ENCODE assay signal across 8 cellular contexts in genomic region chr2:105328281-105329196, GRCh38. TPM values are rescaled to one million over a fixed set of nuclear protein-coding genes. Genes with fewer than 3 reads are reported as not detected.
DNase-seq lines count a peak whose midpoint lies in the region; ATAC-seq and TF ChIP-seq lines count a peak whose summit lies in the region.

No MANE protein-coding gene starts in this region.

- H3K4me2 ChIP-seq in IMR-90 (ENCODE audit: low read depth, low read length) = peak overlapping the region; percentile 100

- H3K23ac ChIP-seq in IMR-90 (ENCODE audit: low read depth, low read length) = peak overlapping the region; percentile 95

- H3K79me1 ChIP-seq in IMR-90 (ENCODE audit: low read depth in 1 of 2, low read length in 2 of 2) = peaks cover 44 to 54% of the 10 kb centered on the region in 2 experiments

- BruUV-seq in IMR-90 (replicated peaks; lab: Mats Ljungman, UMichigan) = no TSS peak

- POLR2A ChIA-PET in IMR-90 (lab: Charles Lee; ENCODE audit: unreplicated experiment) = no interaction called here

- TF ChIP-seq EP300 in stomach (IDR thresholded peaks at IDR 0.05) = no peak

- 0 out of 2 replicates have a peak overlapping the region, but pooled peaks have one; percentile 23 for H2BK120ac ChIP-seq in IMR-90 (ENCODE audit: low read depth, low read length)

- peaks cover 27% of the 10 kb centered on the region for H3K4me1 Mint-ChIP-seq in T-helper 2 cell treated with Interferon-gamma antibody and Interleukin-4, amounts not matched to agents 5 μg/mL and 100 μg/mL, for 36 hours (ENCODE audit: low read depth)

- H3K14ac ChIP-seq in IMR-90 (replicated peaks; ENCODE audit: low read depth, low read length) = peak overlapping the region; percentile 83

- H3K36me3 Mint-ChIP-seq in T-helper 2 cell treated with Interferon-gamma antibody and Interleukin-4, amounts not matched to agents 5 μg/mL and 100 μg/mL, for 36 hours (ENCODE audit: low read depth) = peaks cover 6% of the 10 kb centered on the region

- TF ChIP-seq POLR2A in IMR-90 (IDR thresholded peaks at IDR 0.05; ENCODE audit: low read depth, low read length) (no peak), stomach (IDR thresholded peaks at IDR 0.05) (no peak)

- H3K27me3 Mint-ChIP-seq in T-helper 2 cell treated with Interferon-gamma antibody and Interleukin-4, amounts not matched to agents 5 μg/mL and 100 μg/mL, for 36 hours (ENCODE audit: low read depth) = no peaks in the 10 kb centered on the region

- dilution Hi-C loops in IMR-90 (cut with HindIII; ENCODE audit: low sequenced_read_pairs, unreplicated experiment) = no loop called here

- no peak overlapping the region for H3K56ac ChIP-seq in IMR-90 (ENCODE audit: extremely low read depth, insufficient read depth, low read length)

- H2AK5ac ChIP-seq in IMR-90 (ENCODE audit: low read depth, low read length) = peak overlapping the region; percentile 91

- H3K36me3 ChIP-seq in IMR-90 (ENCODE audit: control insufficient read depth, insufficient read depth, low read length) (no peaks in the 10 kb centered on the region), lung (ENCODE audit: control insufficient read depth in 2 of 2, insufficient read depth in 2 of 2, low read length in 2 of 2) (no peaks in the 10 kb centered on the region), stomach (peaks cover 0 to 13% (median 10%) of the 10 kb centered on the region in 4 donors)

- H3K27ac Mint-ChIP-seq in T-helper 2 cell treated with Interferon-gamma antibody and Interleukin-4, amounts not matched to agents 5 μg/mL and 100 μg/mL, for 36 hours = peak overlapping the region; percentile 86

- peaks cover 5% of the 10 kb centered on the region; the same call in 1 of the 2 replicates for H4K20me1 ChIP-seq in IMR-90 (ENCODE audit: insufficient read depth, low read length)

- intact Hi-C loops in IMR-90 (cut with micrococcal nuclease) = no loop called here
- intact Hi-C loops in dorsolateral prefrontal cortex (cut with DNase I) = no loop called here
- intact Hi-C loops in stomach (cut with DNase I; ENCODE audit: low total_unique reads) = no loop called here

- H2BK5ac ChIP-seq in IMR-90 (ENCODE audit: low read depth, low read length, poor library complexity, severe bottlenecking) = peak overlapping the region; percentile 12

- TF ChIP-seq CTCF in GM12865 (IDR thresholded peaks at IDR 0.05; ENCODE audit: insufficient read depth, low read depth, low read length, missing control alignments) (no peak), IMR-90 (conservative IDR thresholded peaks at IDR 0.05; ENCODE audit: low read depth, low read length) (no peak), dorsolateral prefrontal cortex (IDR thresholded peaks at IDR 0.05 in 54 of 56, conservative IDR thresholded peaks at IDR 0.05 in 2 of 56; ENCODE audit: low read depth in 1 of 56, partially characterized antibody in 56 of 56) (no peak), lung (IDR thresholded peaks at IDR 0.05; ENCODE audit: control extremely low read depth, extremely low read depth) (no peak), stomach (IDR thresholded peaks at IDR 0.05) (no peak)

- H2BK15ac ChIP-seq in IMR-90 (ENCODE audit: low read depth, low read length) = peak overlapping the region; percentile 26; the same call in 1 of the 3 replicates

- in situ Hi-C loops in IMR-90 (cut with MboI; ENCODE audit: low sequenced_read_pairs) = loop anchor here (25.0 kb wide), 1 partner anchor 459 kb away; no protein-coding TSS in a partner anchor

- no peak overlapping the region; the same call in 1 of the 2 replicates for H4K5ac ChIP-seq in IMR-90 (ENCODE audit: low read depth, low read length)

- WGBS in IMR-90 (ENCODE audit: extremely low coverage in 2 of 2, insufficient read length in 1 of 2), 2 experiments = 80% methylated on average over 12 of the region's 16 CpGs; no CpG with 5 or more reads in 1 of the 2 experiments
- 9 to 20% methylated on average over 16 of the region's 16 CpGs for WGBS in lung, 2 donors
- 10 to 22% (median 14%) methylated on average over 16 of the region's 16 CpGs for WGBS in stomach, 5 donors

- peak overlapping the region; percentile 78 for H3K9ac ChIP-seq in IMR-90 (ENCODE audit: low read depth, low read length)

- H3K27me3 ChIP-seq in IMR-90 (ENCODE audit: control insufficient read depth, insufficient read depth, low read length) (no peaks in the 10 kb centered on the region), dorsolateral prefrontal cortex (no peaks in the 10 kb centered on the region), lung (ENCODE audit: control insufficient read depth, insufficient read depth) (no peaks in the 10 kb centered on the region), stomach (no peaks in the 10 kb centered on the region)

- CTCF ChIA-PET in IMR-90 (lab: Yijun Ruan, JAX) = no interaction called here

- peak overlapping the region; percentile 6; the same call in 1 of the 2 replicates for H3K27ac ChIP-seq in IMR-90 (ENCODE audit: insufficient read depth, low read length)
- peak overlapping the region in 54 of 59 donors; percentile 12 to 85 (median 73) for H3K27ac ChIP-seq in dorsolateral prefrontal cortex
- peak overlapping the region in 1 of 2 donors; percentile 89 for H3K27ac ChIP-seq in lung (ENCODE audit: low read depth in 1 of 2, low read length in 1 of 2)
- H3K27ac ChIP-seq in stomach = peak overlapping the region; percentile 84 to 98 (median 93)

- H3K9me3 ChIP-seq in IMR-90 (ENCODE audit: control insufficient read depth, insufficient read depth, low read length) (no peaks in the 10 kb centered on the region), lung (ENCODE audit: control insufficient read depth in 2 of 2, insufficient read depth in 1 of 2, low read length in 1 of 2) (peaks cover 0 to 1% of the 10 kb centered on the region in 2 donors), stomach (no peaks in the 10 kb centered on the region)

- peak overlapping the region; percentile 90 for H2AFZ ChIP-seq in IMR-90 (replicated peaks; ENCODE audit: low read length, poor library complexity)

- ATAC-seq in IMR-90 (ENCODE audit: low read depth) (no peak), lung (ENCODE audit: insufficient read depth, low FRiP score) (peak; percentile 11), GM21737 (IDR thresholded peaks at IDR 0.05; ENCODE audit: unreplicated experiment) (no peak)

- H3K4me1 ChIP-seq in IMR-90 (ENCODE audit: control insufficient read depth, insufficient read depth, low read length) = peaks cover 21% of the 10 kb centered on the region
- peaks cover 4 to 11% of the 10 kb centered on the region in 2 donors for H3K4me1 ChIP-seq in lung (ENCODE audit: control insufficient read depth in 2 of 2, insufficient read depth in 2 of 2, low read length in 2 of 2)
- H3K4me1 ChIP-seq in stomach = peaks cover 28 to 60% (median 42%) of the 10 kb centered on the region in 4 donors

- H3K4me3 ChIP-seq in GM12865 (ENCODE audit: low read depth, low read length) (peak overlapping the region; percentile 76), IMR-90 (ENCODE audit: insufficient read depth, low read depth, low read length) (peak overlapping the region; percentile 93), dorsolateral prefrontal cortex (peak overlapping the region; percentile 47 to 88 (median 68)), lung (peak overlapping the region; percentile 77), stomach (peak overlapping the region; percentile 68 to 77 (median 72))

- DNase-seq in GM12865 (ENCODE audit: low read depth) (peak; percentile 69), IMR-90 (peak; percentile 50), dorsolateral prefrontal cortex (peak in 2 of 10 donors; percentile 18 to 34), lung (ENCODE audit: low spot score) (no peak), stomach (peak; percentile 43), islet precursor cell (no peak)
- no peak for DNase-seq in T-helper 2 cell treated with Interferon-gamma antibody and Interleukin-4, amounts not matched to agents 5 μg/mL and 100 μg/mL, for 36 hours (ENCODE audit: low spot score)

- peak overlapping the region; percentile 75 for H3K4ac ChIP-seq in IMR-90 (ENCODE audit: low read depth, low read length)

- no peaks in the 10 kb centered on the region for H3K9me3 Mint-ChIP-seq in T-helper 2 cell treated with Interferon-gamma antibody and Interleukin-4, amounts not matched to agents 5 μg/mL and 100 μg/mL, for 36 hours

- H4K8ac ChIP-seq in IMR-90 (ENCODE audit: low read depth in 2 of 2, low read length in 2 of 2) = peak overlapping the region; percentile 70 to 89; a peak in 2 of 4 replicates

- H4K91ac ChIP-seq in IMR-90 (ENCODE audit: insufficient read depth, low read depth, low read length) = peak overlapping the region; percentile 63

- H3K9me1 ChIP-seq in IMR-90 (ENCODE audit: insufficient read depth, low read length) = peaks cover 21% of the 10 kb centered on the region

- H3K18ac ChIP-seq in IMR-90 (ENCODE audit: low read depth, low read length) = no peak overlapping the region; the same call in 1 of the 2 replicates

- H2AK9ac ChIP-seq in IMR-90 (replicated peaks; ENCODE audit: low read depth, low read length, poor library complexity) = peak overlapping the region; percentile 85

- no peak overlapping the region for H2BK20ac ChIP-seq in IMR-90 (ENCODE audit: low read depth, low read length)

- no peak for TF ChIP-seq RAD21 in IMR-90 (IDR thresholded peaks at IDR 0.05; ENCODE audit: low read length)

- H3K4me3 Mint-ChIP-seq in T-helper 2 cell treated with Interferon-gamma antibody and Interleukin-4, amounts not matched to agents 5 μg/mL and 100 μg/mL, for 36 hours = peak overlapping the region; percentile 88

TF ChIP-seq in IMR-90, 13 proteins besides CTCF, POLR2A, EP300 and RAD21 (continues in another document):
- no peak for TF ChIP-seq CHD1 (IDR thresholded peaks at IDR 0.05; ENCODE audit: low read depth, low read length)

RNA-seq across cellular contexts. Expression of gene TGFBRAP1, which starts 1.0 kb away (rescaled TPM):
- total RNA-seq in IMR-90 (2012; rRNA removed) (8.9 and 10.4 TPM in 2 replicates), dorsolateral prefrontal cortex (10 to 100 TPM; 18.8 to 31.2 (median 24.9) TPM), lung (10 to 100 TPM; 14.6 to 19.7 TPM), stomach (10 to 100 TPM; 13.4 to 35.7 (median 28.1) TPM)
- polyA plus RNA-seq in IMR-90 (2012; rRNA removed) (6.9 and 7.2 TPM in 2 replicates), lung (1 to 10 TPM; 4.0 to 9.4 TPM), stomach (10 to 100 TPM in 1 of 3 donors, 1 to 10 TPM in 2; 4.9 to 11.6 (median 8.3) TPM)
- polyA plus RNA-seq in IMR-90 (2012; cell fraction: cytosol; rRNA removed) = 5.9 and 7.5 TPM in 2 replicates
- polyA plus RNA-seq in IMR-90 (2012; cell fraction: nucleus; rRNA removed; ENCODE audit: low replicate concordance) = 6.4 and 8.7 TPM in 2 replicates

RNA-seq across cellular contexts. Expression of gene C2orf49, which starts 8.8 kb away (rescaled TPM):
- total RNA-seq in IMR-90 (2012; rRNA removed) = 3.8 and 11.1 TPM in 2 replicates
- 8.5 and 8.6 TPM in 2 replicates for polyA plus RNA-seq in IMR-90 (2012; rRNA removed)
- 1.1 and 1.3 TPM in 2 replicates for polyA plus RNA-seq in IMR-90 (2012; cell fraction: cytosol; rRNA removed)
- 0.46 and 5.5 TPM in 2 replicates for polyA plus RNA-seq in IMR-90 (2012; cell fraction: nucleus; rRNA removed; ENCODE audit: low replicate concordance)
- 10 to 100 TPM; 15.9 to 35.0 (median 24.8) TPM for total RNA-seq in dorsolateral prefrontal cortex
- 10 to 100 TPM; 12.3 to 18.7 TPM for total RNA-seq in lung
- polyA plus RNA-seq in lung = 1 to 10 TPM; 7.6 to 9.0 TPM
- 10 to 100 TPM; 10.5 to 22.0 (median 11.3) TPM for total RNA-seq in stomach
- polyA plus RNA-seq in stomach = 10 to 100 TPM in 1 of 3 donors, 1 to 10 TPM in 2; 6.3 to 11.2 (median 7.0) TPM

Comparison
In these comparisons a context has a peak if more than half of its experiments do, and no peak if none do; other contexts are left out.
1. DNase-seq: peak in GM12865 (single experiment), IMR-90 (single experiment) and stomach (single experiment); none in T-helper 2 cell treated with Interferon-gamma antibody and Interleukin-4, amounts not matched to agents 5 μg/mL and 100 μg/mL, for 36 hours (single experiment), lung (single experiment) and islet precursor cell (single experiment).
2. Peak in every context shown above with its lines, with median percentiles within 50 percentile points of each other: H3K4me3 ChIP-seq.